In genomic region chr19:10551698-10552301, GRCh38 we compare ENCODE assay signal across 8 cellular contexts.
DNase-seq lines count a peak whose midpoint lies in the region; ATAC-seq and TF ChIP-seq lines count a peak whose summit lies in the region.

No MANE protein-coding gene starts in this region.

- CTCF ChIA-PET in RWPE1 (lab: Yijun Ruan, JAX): interaction anchor here (0.6 to 1.6 kb wide), 8 partner anchors 11 to 94 kb away, joined by 3 to 12 read pairs (median 4); no protein-coding TSS in a partner anchor

- H3K27me3 Mint-ChIP-seq in effector memory CD8-positive, alpha-beta T cell: no peaks in the 10 kb centered on the region

- peak overlapping the region; percentile 96 for H3K27ac ChIP-seq in RWPE1

- peaks cover 85% of the 10 kb centered on the region for H3K36me3 Mint-ChIP-seq in effector memory CD8-positive, alpha-beta T cell (ENCODE audit: insufficient read depth)

- in situ Hi-C loops in GM13977 (cut with MboI; ENCODE audit: low pct_unique_long_range_greater_than_20kb, low sequenced_read_pairs, unreplicated experiment): no loop called here

- peak overlapping the region; percentile 93 to 94 for H3K27ac Mint-ChIP-seq in effector memory CD8-positive, alpha-beta T cell

- TF ChIP-seq CTCF in GM13977 (IDR thresholded peaks at IDR 0.05; ENCODE audit: extremely low read depth, insufficient read depth, missing control alignments) (peak; percentile 22), RWPE1 (conservative IDR thresholded peaks at IDR 0.05; ENCODE audit: low read depth) (no peak)

- DNase-seq in AG08396 (ENCODE audit: low spot score) (peak; percentile 42), GM13977 (ENCODE audit: low spot score) (peak; percentile 30), RWPE1 (ENCODE audit: low spot score) (no peak)
- peak; percentile 42 to 47 (median 44) for DNase-seq in effector memory CD8-positive, alpha-beta T cell
- peak in 4 of 6 experiments; percentile 10 to 23 (median 17) for DNase-seq in stimulated activated naive CD4-positive, alpha-beta T cell (lab: John Stamatoyannopoulos, UW)

- H3K9me3 Mint-ChIP-seq in effector memory CD8-positive, alpha-beta T cell: no peaks in the 10 kb centered on the region

- H3K4me1 Mint-ChIP-seq in effector memory CD8-positive, alpha-beta T cell (ENCODE audit: low read depth in 2 of 2): peaks cover 34 to 40% of the 10 kb centered on the region in 2 donors

- peak overlapping the region; percentile 33 to 51 for H3K4me3 Mint-ChIP-seq in effector memory CD8-positive, alpha-beta T cell

- ATAC-seq in effector memory CD8-positive, alpha-beta T cell (replicated peaks): no peak
- no peak for ATAC-seq in GM21381 (IDR thresholded peaks at IDR 0.05; ENCODE audit: unreplicated experiment)
- ATAC-seq in GM19023 (IDR thresholded peaks at IDR 0.05; ENCODE audit: unreplicated experiment): no peak
- no peak for ATAC-seq in GM19324 (IDR thresholded peaks at IDR 0.05; ENCODE audit: low FRiP score, unreplicated experiment)

- POLR2A ChIA-PET in RWPE1 (lab: Yijun Ruan, JAX; ENCODE audit: low non-redundant PET): interaction anchor here (0.6 to 0.8 kb wide), 3 partner anchors 14 to 57 kb away, joined by 3 to 7 read pairs (median 4); no protein-coding TSS in a partner anchor
